Comparison of ENCODE assay signal across 2 cellular contexts in genomic region chr19:10637894-10638293, GRCh38.
TF ChIP-seq lines count a peak whose summit lies in the region.

No MANE protein-coding gene starts in this region.

TF ChIP-seq in GM12891, 5 proteins besides CTCF, POLR2A, EP300 and RAD21 (continued from another document):
- TF ChIP-seq TAF1 (IDR thresholded peaks at IDR 0.05; ENCODE audit: low read depth, low read length): no peak
TF ChIP-seq in GM12891: peak in this region for 1.

TF ChIP-seq in WTC11, 78 proteins besides CTCF, POLR2A, EP300 and RAD21 (continued from another document):
- TF ChIP-seq MLX (CRISPR knock-in tag; IDR thresholded peaks at IDR 0.05) (no peak), ZNF671 (CRISPR knock-in tag; IDR thresholded peaks at IDR 0.05) (no peak), ZNF138 (CRISPR knock-in tag; conservative IDR thresholded peaks at IDR 0.05) (no peak), E2F5 (CRISPR knock-in tag; IDR thresholded peaks at IDR 0.05) (no peak), ELF4 (CRISPR knock-in tag; IDR thresholded peaks at IDR 0.05; ENCODE audit: low read depth) (no peak), CDX4 (CRISPR knock-in tag; IDR thresholded peaks at IDR 0.05; ENCODE audit: borderline replicate concordance) (no peak), GTF2I (CRISPR knock-in tag; conservative IDR thresholded peaks at IDR 0.05) (no peak), CREM (CRISPR knock-in tag; IDR thresholded peaks at IDR 0.05) (no peak), MAX (CRISPR knock-in tag; IDR thresholded peaks at IDR 0.05) (no peak), ZBTB21 (CRISPR knock-in tag; IDR thresholded peaks at IDR 0.05; ENCODE audit: borderline replicate concordance) (no peak), ZBTB43 (CRISPR knock-in tag; IDR thresholded peaks at IDR 0.05) (no peak), JUN (CRISPR knock-in tag; IDR thresholded peaks at IDR 0.05) (no peak), ATF1 (CRISPR knock-in tag; IDR thresholded peaks at IDR 0.05) (no peak), ETV6 (CRISPR knock-in tag; IDR thresholded peaks at IDR 0.05) (no peak), HMGXB4 (CRISPR knock-in tag; IDR thresholded peaks at IDR 0.05) (no peak), ZNF121 (CRISPR knock-in tag; IDR thresholded peaks at IDR 0.05) (no peak), IRF2 (CRISPR knock-in tag; IDR thresholded peaks at IDR 0.05; ENCODE audit: borderline replicate concordance, low read depth) (no peak), MYBL2 (CRISPR knock-in tag; IDR thresholded peaks at IDR 0.05) (no peak)
